ENCODE assay signal across 1 cellular context in the genomic region with DNA sequence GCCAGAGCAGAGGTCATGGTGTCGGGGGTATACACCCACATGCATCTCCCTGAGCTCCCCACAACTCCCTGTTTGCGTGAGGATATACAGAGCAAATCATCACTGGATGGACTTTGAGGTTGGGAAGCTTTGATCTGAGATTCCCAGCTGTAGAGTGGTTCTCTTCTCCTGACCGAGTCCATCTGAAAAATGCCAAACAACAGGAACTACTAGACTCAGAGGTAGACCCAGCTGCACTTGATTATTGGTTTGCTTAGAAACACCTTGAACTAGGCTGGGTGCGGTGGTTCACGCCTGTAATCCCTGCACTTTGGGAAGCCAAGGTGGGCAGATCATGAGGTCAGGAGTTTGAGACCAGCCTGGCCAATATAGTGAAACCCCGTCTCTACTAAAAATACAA.
TF ChIP-seq lines count a peak whose summit lies in the region.

No MANE protein-coding gene starts in this region.

TF ChIP-seq in HepG2, 621 proteins besides CTCF, POLR2A, EP300 and RAD21 (continued from another document):
- TF ChIP-seq, protein P1, sequence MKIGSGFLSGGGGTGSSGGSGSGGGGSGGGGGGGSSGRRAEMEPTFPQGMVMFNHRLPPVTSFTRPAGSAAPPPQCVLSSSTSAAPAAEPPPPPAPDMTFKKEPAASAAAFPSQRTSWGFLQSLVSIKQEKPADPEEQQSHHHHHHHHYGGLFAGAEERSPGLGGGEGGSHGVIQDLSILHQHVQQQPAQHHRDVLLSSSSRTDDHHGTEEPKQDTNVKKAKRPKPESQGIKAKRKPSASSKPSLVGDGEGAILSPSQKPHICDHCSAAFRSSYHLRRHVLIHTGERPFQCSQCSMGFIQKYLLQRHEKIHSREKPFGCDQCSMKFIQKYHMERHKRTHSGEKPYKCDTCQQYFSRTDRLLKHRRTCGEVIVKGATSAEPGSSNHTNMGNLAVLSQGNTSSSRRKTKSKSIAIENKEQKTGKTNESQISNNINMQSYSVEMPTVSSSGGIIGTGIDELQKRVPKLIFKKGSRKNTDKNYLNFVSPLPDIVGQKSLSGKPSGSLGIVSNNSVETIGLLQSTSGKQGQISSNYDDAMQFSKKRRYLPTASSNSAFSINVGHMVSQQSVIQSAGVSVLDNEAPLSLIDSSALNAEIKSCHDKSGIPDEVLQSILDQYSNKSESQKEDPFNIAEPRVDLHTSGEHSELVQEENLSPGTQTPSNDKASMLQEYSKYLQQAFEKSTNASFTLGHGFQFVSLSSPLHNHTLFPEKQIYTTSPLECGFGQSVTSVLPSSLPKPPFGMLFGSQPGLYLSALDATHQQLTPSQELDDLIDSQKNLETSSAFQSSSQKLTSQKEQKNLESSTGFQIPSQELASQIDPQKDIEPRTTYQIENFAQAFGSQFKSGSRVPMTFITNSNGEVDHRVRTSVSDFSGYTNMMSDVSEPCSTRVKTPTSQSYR (CRISPR knock-in tag; IDR thresholded peaks at IDR 0.05; ENCODE audit: borderline replicate concordance): no peak
- 0 out of 2 replicates have a peak, but pooled peaks have one; percentile 20 for TF ChIP-seq ZNF121 (CRISPR knock-in tag; IDR thresholded peaks at IDR 0.05)
- TF ChIP-seq, protein P2, sequence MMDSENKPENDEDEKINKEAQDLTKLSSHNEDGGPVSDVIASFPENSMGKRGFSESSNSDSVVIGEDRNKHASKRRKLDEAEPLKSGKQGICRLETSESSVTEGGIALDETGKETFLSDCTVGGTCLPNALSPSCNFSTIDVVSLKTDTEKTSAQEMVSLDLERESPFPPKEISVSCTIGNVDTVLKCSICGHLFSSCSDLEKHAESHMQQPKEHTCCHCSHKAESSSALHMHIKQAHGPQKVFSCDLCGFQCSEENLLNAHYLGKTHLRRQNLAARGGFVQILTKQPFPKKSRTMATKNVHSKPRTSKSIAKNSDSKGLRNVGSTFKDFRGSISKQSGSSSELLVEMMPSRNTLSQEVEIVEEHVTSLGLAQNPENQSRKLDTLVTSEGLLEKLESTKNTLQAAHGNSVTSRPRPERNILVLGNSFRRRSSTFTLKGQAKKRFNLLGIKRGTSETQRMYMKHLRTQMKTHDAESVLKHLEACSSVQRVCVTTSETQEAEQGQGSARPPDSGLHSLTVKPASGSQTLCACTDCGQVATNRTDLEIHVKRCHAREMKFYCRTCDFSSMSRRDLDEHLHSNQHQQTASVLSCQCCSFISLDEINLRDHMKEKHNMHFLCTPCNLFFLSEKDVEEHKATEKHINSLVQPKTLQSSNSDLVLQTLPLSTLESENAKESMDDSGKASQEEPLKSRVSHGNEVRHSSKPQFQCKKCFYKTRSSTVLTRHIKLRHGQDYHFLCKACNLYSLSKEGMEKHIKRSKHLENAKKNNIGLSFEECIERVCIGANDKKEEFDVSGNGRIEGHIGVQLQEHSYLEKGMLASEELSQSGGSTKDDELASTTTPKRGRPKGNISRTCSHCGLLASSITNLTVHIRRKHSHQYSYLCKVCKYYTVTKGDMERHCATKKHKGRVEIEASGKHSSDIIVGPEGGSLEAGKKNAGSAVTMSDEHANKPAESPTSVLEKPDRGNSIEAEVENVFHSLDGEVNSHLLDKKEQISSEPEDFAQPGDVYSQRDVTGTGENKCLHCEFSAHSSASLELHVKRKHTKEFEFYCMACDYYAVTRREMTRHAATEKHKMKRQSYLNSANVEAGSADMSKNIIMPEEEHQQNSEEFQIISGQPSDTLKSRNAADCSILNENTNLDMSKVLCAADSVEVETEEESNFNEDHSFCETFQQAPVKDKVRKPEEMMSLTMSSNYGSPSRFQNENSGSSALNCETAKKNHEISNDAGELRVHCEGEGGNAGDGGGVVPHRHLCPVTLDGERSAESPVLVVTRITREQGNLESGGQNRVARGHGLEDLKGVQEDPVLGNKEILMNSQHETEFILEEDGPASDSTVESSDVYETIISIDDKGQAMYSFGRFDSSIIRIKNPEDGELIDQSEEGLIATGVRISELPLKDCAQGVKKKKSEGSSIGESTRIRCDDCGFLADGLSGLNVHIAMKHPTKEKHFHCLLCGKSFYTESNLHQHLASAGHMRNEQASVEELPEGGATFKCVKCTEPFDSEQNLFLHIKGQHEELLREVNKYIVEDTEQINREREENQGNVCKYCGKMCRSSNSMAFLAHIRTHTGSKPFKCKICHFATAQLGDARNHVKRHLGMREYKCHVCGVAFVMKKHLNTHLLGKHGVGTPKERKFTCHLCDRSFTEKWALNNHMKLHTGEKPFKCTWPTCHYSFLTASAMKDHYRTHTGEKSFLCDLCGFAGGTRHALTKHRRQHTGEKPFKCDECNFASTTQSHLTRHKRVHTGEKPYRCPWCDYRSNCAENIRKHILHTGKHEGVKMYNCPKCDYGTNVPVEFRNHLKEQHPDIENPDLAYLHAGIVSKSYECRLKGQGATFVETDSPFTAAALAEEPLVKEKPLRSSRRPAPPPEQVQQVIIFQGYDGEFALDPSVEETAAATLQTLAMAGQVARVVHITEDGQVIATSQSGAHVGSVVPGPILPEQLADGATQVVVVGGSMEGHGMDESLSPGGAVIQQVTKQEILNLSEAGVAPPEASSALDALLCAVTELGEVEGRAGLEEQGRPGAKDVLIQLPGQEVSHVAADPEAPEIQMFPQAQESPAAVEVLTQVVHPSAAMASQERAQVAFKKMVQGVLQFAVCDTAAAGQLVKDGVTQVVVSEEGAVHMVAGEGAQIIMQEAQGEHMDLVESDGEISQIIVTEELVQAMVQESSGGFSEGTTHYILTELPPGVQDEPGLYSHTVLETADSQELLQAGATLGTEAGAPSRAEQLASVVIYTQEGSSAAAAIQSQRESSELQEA (CRISPR knock-in tag; IDR thresholded peaks at IDR 0.05; ENCODE audit: not compliant biosample characterization): no peak
